ENCODE assay signal across 15 cellular contexts in the genomic region with DNA sequence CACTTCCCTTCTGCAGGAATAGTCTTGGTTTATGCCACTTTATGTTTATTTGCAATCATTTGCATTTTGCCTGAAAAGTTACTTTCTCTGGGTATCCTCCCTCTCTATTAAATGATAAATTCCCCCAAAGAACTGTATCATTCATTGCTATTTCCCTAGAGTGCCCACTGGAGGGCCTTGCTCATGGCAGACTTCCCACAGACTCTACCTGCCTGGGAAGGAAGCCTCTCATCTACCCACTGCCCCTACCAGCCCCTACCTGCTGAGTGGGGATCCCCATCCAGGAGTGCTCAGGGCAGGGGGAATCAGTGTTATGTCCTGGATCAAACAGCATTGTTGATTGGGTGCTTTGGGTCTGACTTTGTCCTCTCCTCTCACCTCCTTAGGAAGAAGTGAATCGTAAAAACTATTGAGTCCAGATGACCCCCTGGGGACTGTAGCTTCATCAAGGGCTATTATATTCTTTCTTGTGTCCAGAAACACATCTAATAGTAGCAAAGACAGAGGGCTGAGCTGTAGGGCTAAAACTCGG. TPM values are rescaled to one million over a fixed set of nuclear protein-coding genes. Genes with fewer than 3 reads are reported as not detected.
DNase-seq lines count a peak whose midpoint lies in the region; ATAC-seq and TF ChIP-seq lines count a peak whose summit lies in the region.
"Had no signal": no experiment of that assay in that cellular context is flagged by ENCODE, and none has a peak within 500 bp of the region (broad histone marks: within the 10 kb centered on the region; RNA-seq: fewer than 3 reads in every experiment).

No MANE protein-coding gene starts in this region.

- H3K27me3 Mint-ChIP-seq in brain = peaks cover 14% of the 10 kb centered on the region
- H3K27me3 Mint-ChIP-seq in neural crest cell (ENCODE audit: low read depth) = peaks cover 12% of the 10 kb centered on the region
- peaks cover under 1% of the 10 kb centered on the region for H3K27me3 Mint-ChIP-seq in activated naive CD8-positive, alpha-beta T cell treated with anti-CD3 and anti-CD28 coated beads, Interleukin-2, amount 50 U/mL, for 24 hours

- no peaks in the 10 kb centered on the region for H3K36me3 Mint-ChIP-seq in brain
- no peaks in the 10 kb centered on the region for H3K36me3 Mint-ChIP-seq in neural crest cell (ENCODE audit: low read depth)
- no peaks in the 10 kb centered on the region for H3K36me3 Mint-ChIP-seq in activated naive CD8-positive, alpha-beta T cell treated with anti-CD3 and anti-CD28 coated beads, Interleukin-2, amount 50 U/mL, for 24 hours (ENCODE audit: low read depth)
- H3K36me3 Mint-ChIP-seq: CD8-positive, alpha-beta T cell had no signal

- H3K4me3 Mint-ChIP-seq in brain (peak overlapping the region in 1 of 5 experiments; percentile 26), neural crest cell (no peak overlapping the region)
- H3K4me3 Mint-ChIP-seq in activated naive CD8-positive, alpha-beta T cell treated with anti-CD3 and anti-CD28 coated beads, Interleukin-2, amount 50 U/mL, for 24 hours = no peak overlapping the region
- H3K4me3 Mint-ChIP-seq: activated CD8-positive, alpha-beta T cell treated with anti-CD3 and anti-CD28 coated beads, Interleukin-2, amount 10 ng/mL, durations not matched to agents 7 days and 5 days; CD8-positive, alpha-beta T cell had no signal

- H3K9me3 Mint-ChIP-seq in brain = peaks cover 0 to 2% (median 0%) of the 10 kb centered on the region in 5 experiments
- peaks cover 2% of the 10 kb centered on the region for H3K9me3 Mint-ChIP-seq in neural crest cell
- no peaks in the 10 kb centered on the region for H3K9me3 Mint-ChIP-seq in activated naive CD8-positive, alpha-beta T cell treated with anti-CD3 and anti-CD28 coated beads, Interleukin-2, amount 50 U/mL, for 24 hours
- H3K9me3 Mint-ChIP-seq: CD8-positive, alpha-beta T cell had no signal

- H3K4me1 Mint-ChIP-seq in brain (peaks cover 50% of the 10 kb centered on the region), neural crest cell (peaks cover 25% of the 10 kb centered on the region)
- peaks cover 4% of the 10 kb centered on the region for H3K4me1 Mint-ChIP-seq in activated naive CD8-positive, alpha-beta T cell treated with anti-CD3 and anti-CD28 coated beads, Interleukin-2, amount 50 U/mL, for 24 hours

- no peak for ATAC-seq in GM19455 (IDR thresholded peaks at IDR 0.05; ENCODE audit: unreplicated experiment)
- ATAC-seq in activated naive CD8-positive, alpha-beta T cell treated with anti-CD3 and anti-CD28 coated beads, Interleukin-2, amount 50 U/mL, for 24 hours = no peak
- ATAC-seq: activated CD8-positive, alpha-beta T cell treated with anti-CD3 and anti-CD28 coated beads, Interleukin-2, amount 10 ng/mL, durations not matched to agents 7 days and 5 days; CD8-positive, alpha-beta T cell had no signal

- DNase-seq in DMS 273 (lab: John Stamatoyannopoulos, UW; ENCODE audit: unreplicated experiment) = peak; percentile 43
- no peak for DNase-seq in DMS 273 treated with DMSO at 0.1 percent for 48 hours (lab: John Stamatoyannopoulos, UW)
- DNase-seq in NCI-H1694 (lab: John Stamatoyannopoulos, UW) = peak; percentile 34
- DNase-seq in neural crest cell (ENCODE audit: low read depth, low spot score) = no peak
- DNase-seq in activated naive CD8-positive, alpha-beta T cell treated with anti-CD3 and anti-CD28 coated beads, Interleukin-2, amount 50 U/mL, for 24 hours = no peak
- DNase-seq in SIG-M5 treated with dmso at 0.1 percent for 504 hours (lab: John Stamatoyannopoulos, UW; ENCODE audit: unreplicated experiment) = no peak
- DNase-seq: activated CD8-positive, alpha-beta T cell treated with anti-CD3 and anti-CD28 coated beads, Interleukin-2, amount 10 ng/mL, durations not matched to agents 7 days and 5 days; CD8-positive, alpha-beta T cell; left ventricle myocardium inferior; MV-4-11; stimulated activated CD4-positive, alpha-beta T cell treated with anti-CD3 and anti-CD28 coated beads, Interleukin-15, amount 100 ng/mL, for 24 hours; substantia nigra had no signal

- TF ChIP-seq CTCF in brain (conservative IDR thresholded peaks at IDR 0.05) (peak; percentile 25 to 27), neural crest cell (conservative IDR thresholded peaks at IDR 0.05) (peak; percentile 13)

- H3K27ac Mint-ChIP-seq in brain = peak overlapping the region in 3 of 5 experiments; percentile 16 to 67 (median 38)
- H3K27ac Mint-ChIP-seq in neural crest cell (ENCODE audit: unreplicated experiment) = no peak overlapping the region
- H3K27ac Mint-ChIP-seq in activated naive CD8-positive, alpha-beta T cell treated with anti-CD3 and anti-CD28 coated beads, Interleukin-2, amount 50 U/mL, for 24 hours = no peak overlapping the region
- H3K27ac Mint-ChIP-seq: activated CD8-positive, alpha-beta T cell treated with anti-CD3 and anti-CD28 coated beads, Interleukin-2, amount 10 ng/mL, durations not matched to agents 7 days and 5 days; CD8-positive, alpha-beta T cell had no signal

RNA-seq across cellular contexts. Expression of a gene that starts 6.8 kb away (rescaled TPM):
- 9.2 TPM for polyA plus RNA-seq in brain (ENCODE audit: insufficient read depth, low read depth, low replicate concordance)
- total RNA-seq in neural crest cell = 4.5 and 5.0 TPM in 2 replicates
- total RNA-seq: activated CD8-positive, alpha-beta T cell treated with anti-CD3 and anti-CD28 coated beads, Interleukin-2, amount 10 ng/mL, durations not matched to agents 7 days and 5 days; CD8-positive, alpha-beta T cell; pulmonary artery endothelial cell had no signal

Comparison
In these comparisons a context has a peak if more than half of its experiments do, and no peak if none do; other contexts are left out.
1. DNase-seq: peak in DMS 273 (single experiment) and NCI-H1694 (single experiment); none in DMS 273 treated with DMSO at 0.1 percent for 48 hours (single experiment), neural crest cell (single experiment), activated naive CD8-positive, alpha-beta T cell treated with anti-CD3 and anti-CD28 coated beads, Interleukin-2, amount 50 U/mL, for 24 hours (single experiment) and SIG-M5 treated with dmso at 0.1 percent for 504 hours (single experiment).
2. H3K27ac Mint-ChIP-seq: peak in brain (3 of 5); none in neural crest cell (single experiment) and activated naive CD8-positive, alpha-beta T cell treated with anti-CD3 and anti-CD28 coated beads, Interleukin-2, amount 50 U/mL, for 24 hours (single experiment).